In genomic region chr22:41526226-41526531, GRCh38 we compare ENCODE assay signal across 9 cellular contexts. TPM values are rescaled to one million over a fixed set of nuclear protein-coding genes. Genes with fewer than 3 reads are reported as not detected.
A peak's percentile ranks its signal among the peaks of the same experiment; 100 is the strongest.
DNase-seq lines count a peak whose midpoint lies in the region; ATAC-seq and TF ChIP-seq lines count a peak whose summit lies in the region.
"Had no signal": no experiment of that assay in that cellular context is flagged by ENCODE, and none has a peak within 500 bp of the region (broad histone marks: within the 10 kb centered on the region; RNA-seq: fewer than 3 reads in every experiment).

No MANE protein-coding gene starts in this region.

- POLR2A ChIA-PET in MCF 10A (lab: Yijun Ruan, JAX): interaction anchor here (1.0 to 3.2 kb wide), 2 partner anchors 9 to 56 kb away, joined by 3 to 10 read pairs; no protein-coding TSS in a partner anchor

- no peak for DNase-seq in breast epithelium (ENCODE audit: low spot score in 2 of 2)
- DNase-seq in MCF 10A (ENCODE audit: unreplicated experiment): no peak
- no peak for DNase-seq in caudate nucleus (lab: John Stamatoyannopoulos, UW)
- no peak for DNase-seq in naive B cell
- no peak for DNase-seq in upper lobe of left lung
- DNase-seq in NCI-H748 (lab: John Stamatoyannopoulos, UW; ENCODE audit: unreplicated experiment): no peak
- no peak for DNase-seq in GM03348 (ENCODE audit: low spot score)
- DNase-seq: NCI-H1417 treated with DMSO at 0.1 percent for 48 hours had no signal

- H3K9me3 ChIP-seq in breast epithelium: no peaks in the 10 kb centered on the region
- no peaks in the 10 kb centered on the region for H3K9me3 ChIP-seq in upper lobe of left lung

- H3K27me3 ChIP-seq in breast epithelium: no peaks in the 10 kb centered on the region
- H3K27me3 ChIP-seq in upper lobe of left lung: no peaks in the 10 kb centered on the region

- peak overlapping the region; percentile 84 to 88 for H3K27ac ChIP-seq in breast epithelium
- peak overlapping the region; percentile 68 for H3K27ac ChIP-seq in caudate nucleus (ENCODE audit: low read depth, low read length)
- H3K27ac ChIP-seq in upper lobe of left lung: peak overlapping the region; percentile 32 to 83 (median 61)

- 90 to 93% methylated on average over 7 of the region's 7 CpGs for WGBS in upper lobe of left lung, 2 donors

- TF ChIP-seq POLR2A in breast epithelium (IDR thresholded peaks at IDR 0.05) (no peak), upper lobe of left lung (IDR thresholded peaks at IDR 0.05) (no peak)

- ATAC-seq in naive B cell (ENCODE audit: low read depth in 2 of 2) (no peak), upper lobe of left lung (ENCODE audit: low FRiP score in 2 of 2) (no peak), HG02970 (IDR thresholded peaks at IDR 0.05; ENCODE audit: low FRiP score, unreplicated experiment) (no peak)

- intact Hi-C loops in breast epithelium (cut with DNase I; ENCODE audit: low total_unique reads): no loop called here
- intact Hi-C loops in MCF 10A (cut with micrococcal nuclease): no loop called here

- no peak for TF ChIP-seq EP300 in upper lobe of left lung (IDR thresholded peaks at IDR 0.05)

- H3K4me1 Mint-ChIP-seq in MCF 10A (ENCODE audit: insufficient read depth, unreplicated experiment) (no peaks in the 10 kb centered on the region), naive B cell (peaks cover 0 to 20% (median 15%) of the 10 kb centered on the region in 3 donors)

- H3K4me3 Mint-ChIP-seq in MCF 10A (ENCODE audit: unreplicated experiment) (no peak overlapping the region), naive B cell (no peak overlapping the region)

- TF ChIP-seq CTCF in breast epithelium (IDR thresholded peaks at IDR 0.05): no peak
- no peak for TF ChIP-seq CTCF in MCF 10A (IDR thresholded peaks at IDR 0.05; ENCODE audit: unreplicated experiment)
- TF ChIP-seq CTCF in upper lobe of left lung (IDR thresholded peaks at IDR 0.05): no peak

- H3K27ac Mint-ChIP-seq in MCF 10A (ENCODE audit: low read depth, unreplicated experiment): no peak overlapping the region
- peak overlapping the region in 5 of 6 donors; percentile 47 to 89 (median 62) for H3K27ac Mint-ChIP-seq in naive B cell

- H3K4me3 ChIP-seq in breast epithelium (no peak overlapping the region), upper lobe of left lung (no peak overlapping the region)

- peaks cover 0 to 14% of the 10 kb centered on the region in 2 donors for H3K4me1 ChIP-seq in breast epithelium
- H3K4me1 ChIP-seq in upper lobe of left lung: peaks cover 10 to 33% (median 27%) of the 10 kb centered on the region in 4 donors

- no peaks in the 10 kb centered on the region for H3K27me3 Mint-ChIP-seq in MCF 10A (ENCODE audit: insufficient read depth, unreplicated experiment)
- no peaks in the 10 kb centered on the region for H3K27me3 Mint-ChIP-seq in naive B cell

- BruUV-seq in MCF 10A (replicated peaks; lab: Mats Ljungman, UMichigan): no TSS peak

- CTCF ChIA-PET in MCF 10A (lab: Yijun Ruan, JAX): interaction anchor here (1.1 to 4.1 kb wide), 4 partner anchors 9 to 123 kb away, joined by 3 to 27 read pairs (median 6); partner anchors contain the start of gene POLR3H

- H3K9me3 Mint-ChIP-seq in MCF 10A (ENCODE audit: unreplicated experiment) (no peaks in the 10 kb centered on the region), naive B cell (no peaks in the 10 kb centered on the region)

- H3K36me3 Mint-ChIP-seq in MCF 10A (ENCODE audit: insufficient read depth, unreplicated experiment): peaks cover 84% of the 10 kb centered on the region
- peaks cover 0 to 8% of the 10 kb centered on the region in 2 donors for H3K36me3 Mint-ChIP-seq in naive B cell

- H3K36me3 ChIP-seq in breast epithelium: peaks cover under 1% of the 10 kb centered on the region
- peaks cover 22 to 78% (median 62%) of the 10 kb centered on the region in 4 donors for H3K36me3 ChIP-seq in upper lobe of left lung

RNA-seq across cellular contexts. Expression of gene POLR3H, which starts 18.1 kb away (rescaled TPM):
- 10 to 100 TPM; 18.2 to 26.5 (median 20.2) TPM for total RNA-seq in breast epithelium
- total RNA-seq in MCF 10A (2022): 26.3 and 35.5 TPM in 2 replicates
- 10 to 100 TPM; 17.9 to 27.2 (median 22.6) TPM for polyA plus RNA-seq in naive B cell (ENCODE audit: low read depth in 6 of 6)
- total RNA-seq in upper lobe of left lung: 10 to 100 TPM; 35.6 to 73.5 (median 53.0) TPM

RNA-seq across cellular contexts. Expression of gene CSDC2, which starts 34.6 kb away (rescaled TPM):
- total RNA-seq in breast epithelium (1 to 10 TPM in 2 of 3 donors, not detected in 1; 1.6 to 1.9 TPM), MCF 10A (2022) (not detected in 2 replicates), upper lobe of left lung (1 to 10 TPM; 1.3 to 8.4 (median 5.7) TPM)
- polyA plus RNA-seq in naive B cell (ENCODE audit: low read depth in 6 of 6): not detected

RNA-seq across cellular contexts. Expression of gene ACO2, which starts 57.3 kb away (rescaled TPM):
- 10 to 100 TPM; 58.1 to 92.2 (median 65.2) TPM for total RNA-seq in breast epithelium
- 105 and 109 TPM in 2 replicates for total RNA-seq in MCF 10A (2022)
- 100 to 1,000 TPM in 3 of 6 donors, 10 to 100 TPM in 3; 88.9 to 124 (median 106) TPM for polyA plus RNA-seq in naive B cell (ENCODE audit: low read depth in 6 of 6)
- total RNA-seq in upper lobe of left lung: 100 to 1,000 TPM in 1 of 6 donors, 10 to 100 TPM in 5; 51.3 to 102 (median 83.4) TPM

RNA-seq across cellular contexts. Expression of gene PHF5A, which starts 57.7 kb away (rescaled TPM):
- total RNA-seq in breast epithelium: 10 to 100 TPM; 42.0 to 46.0 (median 43.8) TPM
- 62.3 and 68.8 TPM in 2 replicates for total RNA-seq in MCF 10A (2022)
- 10 to 100 TPM; 20.5 to 34.2 (median 26.7) TPM for polyA plus RNA-seq in naive B cell (ENCODE audit: low read depth in 6 of 6)
- 10 to 100 TPM in 5 of 6 donors, 1 to 10 TPM in 1; 9.4 to 49.3 (median 31.2) TPM for total RNA-seq in upper lobe of left lung
